ENCODE assay signal across 10 cellular contexts in the genomic region with DNA sequence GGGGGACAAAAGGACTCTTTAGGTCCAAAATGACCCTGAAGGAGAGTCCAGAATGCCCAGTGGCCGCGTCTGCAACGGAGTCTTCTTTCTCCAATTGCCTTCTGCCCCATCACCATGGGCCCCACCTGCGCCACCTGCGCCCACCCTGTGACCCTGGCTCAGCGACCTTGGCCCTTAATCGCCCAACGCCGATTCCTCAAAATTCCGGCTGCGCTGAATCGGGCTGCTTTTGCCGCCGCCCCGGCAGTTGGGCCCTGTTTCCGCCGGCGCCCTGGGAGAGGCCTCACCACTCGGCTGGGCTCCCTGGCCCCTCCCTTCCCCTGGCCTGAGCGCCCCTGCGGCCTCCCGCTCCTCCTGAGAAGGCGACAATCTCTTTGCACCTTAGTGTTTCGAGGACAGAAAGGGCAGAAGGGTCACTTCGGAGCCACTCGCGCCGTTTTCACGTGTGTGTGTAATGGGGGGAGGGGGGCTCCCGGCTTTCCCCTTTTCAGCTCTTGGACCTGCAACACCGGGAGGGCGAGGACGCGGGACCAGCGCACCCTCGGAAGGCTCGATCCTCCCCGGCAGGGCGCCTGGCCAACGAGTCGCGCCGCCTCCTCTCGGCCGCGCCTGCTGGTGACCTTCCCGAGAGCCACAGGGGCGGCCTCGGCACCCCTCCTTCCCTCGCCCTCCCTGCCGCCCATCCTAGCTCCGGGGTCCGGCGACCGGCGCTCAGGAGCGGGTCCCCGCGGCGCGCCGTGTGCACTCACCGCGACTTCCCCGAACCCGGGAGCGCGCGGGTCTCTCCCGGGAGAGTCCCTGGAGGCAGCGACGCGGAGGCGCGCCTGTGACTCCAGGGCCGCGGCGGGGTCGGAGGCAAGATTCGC. TPM values are rescaled to one million over a fixed set of nuclear protein-coding genes. Genes with fewer than 3 reads are reported as not detected.
A peak's percentile ranks its signal among the peaks of the same experiment; 100 is the strongest.
DNase-seq lines count a peak whose midpoint lies in the region; ATAC-seq and TF ChIP-seq lines count a peak whose summit lies in the region.
"Had no signal": no experiment of that assay in that cellular context is flagged by ENCODE, and none has a peak within 500 bp of the region (broad histone marks: within the 10 kb centered on the region; RNA-seq: fewer than 3 reads in every experiment).

No MANE protein-coding gene starts in this region.

- H4K91ac ChIP-seq in trophoblast cell (ENCODE audit: low read depth, low read length): no peak overlapping the region

- H3K9me3 ChIP-seq in esophagus muscularis mucosa (no peaks in the 10 kb centered on the region), trophoblast cell (ENCODE audit: insufficient read depth, low read depth, low read length) (peaks cover 9% of the 10 kb centered on the region)

- H3K27me3 ChIP-seq in esophagus muscularis mucosa (peaks cover 0 to 100% (median 97%) of the 10 kb centered on the region in 4 donors), trophoblast cell (ENCODE audit: insufficient read depth, low read length) (peaks cover 96% of the 10 kb centered on the region)

- H3K27ac ChIP-seq in esophagus muscularis mucosa (replicated peaks in 1 of 4) (no peak overlapping the region), trophoblast cell (ENCODE audit: low read depth, low read length) (no peak overlapping the region)

- H2AFZ ChIP-seq in trophoblast cell (ENCODE audit: insufficient read depth, low read length, poor library complexity): peak overlapping the region; percentile 17

- H4K12ac ChIP-seq in trophoblast cell (ENCODE audit: low read depth, low read length): no peak overlapping the region

- TF ChIP-seq POLR2A in esophagus muscularis mucosa (IDR thresholded peaks at IDR 0.05; ENCODE audit: low read depth) (peak; percentile 31), erythroblast (IDR thresholded peaks at IDR 0.05; ENCODE audit: low read length) (no peak)

- H2BK12ac ChIP-seq in trophoblast cell (ENCODE audit: low read length): no peak overlapping the region

- no peaks in the 10 kb centered on the region for H3K79me1 ChIP-seq in trophoblast cell (ENCODE audit: low read length)

- no peak overlapping the region for H3K9ac ChIP-seq in trophoblast cell (ENCODE audit: low read length)

- H4K8ac ChIP-seq in trophoblast cell (ENCODE audit: low read depth, low read length): no peak overlapping the region

- H3K4me3 ChIP-seq in esophagus muscularis mucosa: peak overlapping the region; percentile 45 to 55 (median 51)
- H3K4me3 ChIP-seq in trophoblast cell (ENCODE audit: low read depth, low read length): peak overlapping the region; percentile 38

- no peaks in the 10 kb centered on the region for H3K79me2 ChIP-seq in trophoblast cell (ENCODE audit: control insufficient read depth, insufficient read depth, low read length, poor library complexity)

- no peak for ATAC-seq in HG02981 (IDR thresholded peaks at IDR 0.05; ENCODE audit: unreplicated experiment)
- ATAC-seq in GM21723 (IDR thresholded peaks at IDR 0.05; ENCODE audit: unreplicated experiment): no peak

- no peak overlapping the region for H3K23ac ChIP-seq in trophoblast cell (ENCODE audit: low read length)

- no peak for TF ChIP-seq CTCF in esophagus muscularis mucosa (IDR thresholded peaks at IDR 0.05)

- no peak for TF ChIP-seq EP300 in esophagus muscularis mucosa (IDR thresholded peaks at IDR 0.05)

- H3K14ac ChIP-seq in trophoblast cell (ENCODE audit: low read length): no peak overlapping the region

- H3K4me2 ChIP-seq in trophoblast cell (ENCODE audit: low read length): peak overlapping the region; percentile 56

- H3K36me3 ChIP-seq in esophagus muscularis mucosa (no peaks in the 10 kb centered on the region), trophoblast cell (ENCODE audit: control insufficient read depth in 1 of 2, insufficient read depth in 2 of 2, low read length in 2 of 2) (no peaks in the 10 kb centered on the region)

- WGBS in esophagus muscularis mucosa: 0% methylated on average over 7 of the region's 80 CpGs
- WGBS in trophoblast cell (ENCODE audit: extremely low coverage, insufficient coverage, insufficient read length): no CpG with 5 or more reads among the region's 80 CpGs

- intact Hi-C loops in esophagus muscularis mucosa (cut with DNase I): no loop called here

- H3K18ac ChIP-seq in trophoblast cell (ENCODE audit: low read length): no peak overlapping the region

- H2AK5ac ChIP-seq in trophoblast cell (ENCODE audit: low read length): no peak overlapping the region

- no peak overlapping the region for H2BK5ac ChIP-seq in trophoblast cell (ENCODE audit: low read depth, low read length, poor library complexity)

- no peak overlapping the region for H3K4ac ChIP-seq in trophoblast cell (ENCODE audit: low read depth, low read length)

- peak; percentile 58 for DNase-seq in ELF-1 (ENCODE audit: low read depth, low spot score)
- peak; percentile 28 for DNase-seq in NCI-H146 treated with DMSO at 0.1 percent for 48 hours (lab: John Stamatoyannopoulos, UW; ENCODE audit: unreplicated experiment)
- DNase-seq in esophagus muscularis mucosa (ENCODE audit: extremely low spot score): no peak
- peak in 1 of 2 donors; percentile 21 for DNase-seq in trophoblast cell
- DNase-seq in CD1c-positive myeloid dendritic cell (ENCODE audit: extremely low spot score): no peak
- no peak for DNase-seq in erythroblast (lab: John Stamatoyannopoulos, UW)
- DNase-seq: MM.1S had no signal

- H3K4me1 ChIP-seq in esophagus muscularis mucosa (peaks cover 49 to 78% (median 63%) of the 10 kb centered on the region in 4 donors), trophoblast cell (ENCODE audit: control insufficient read depth in 1 of 2, insufficient read depth in 2 of 2, low read length in 2 of 2) (peaks cover 13 to 20% of the 10 kb centered on the region in 2 experiments)

- no peak overlapping the region for H2BK120ac ChIP-seq in trophoblast cell (ENCODE audit: insufficient read depth, low read length, poor library complexity)

RNA-seq across cellular contexts. Expression of gene SIM2, which starts 0.5 kb away (rescaled TPM):
- under 1 TPM in 1 of 4 donors, not detected in 3; 0.42 TPM for total RNA-seq in esophagus muscularis mucosa
- 0.68 and 0.78 TPM in 2 replicates for polyA plus RNA-seq in trophoblast cell (2013)
- total RNA-seq: mononuclear cell had no signal

Comparison
In these comparisons a context has a peak if more than half of its experiments do, and no peak if none do; other contexts are left out.
1. DNase-seq: peak in ELF-1 (single experiment) and NCI-H146 treated with DMSO at 0.1 percent for 48 hours (single experiment); none in esophagus muscularis mucosa (single experiment), CD1c-positive myeloid dendritic cell (single experiment) and erythroblast (0 of 2).